1 cellular context compared by ENCODE assay signal in genomic region chr4:139559095-139559490, GRCh38.
TF ChIP-seq lines count a peak whose summit lies in the region.

No MANE protein-coding gene starts in this region.

TF ChIP-seq in HepG2, 621 proteins besides CTCF, POLR2A, EP300 and RAD21 (continued from another document):
- TF ChIP-seq ARID5B (CRISPR knock-in tag; IDR thresholded peaks at IDR 0.05) (0 out of 2 replicates have a peak, but pooled peaks have one; percentile 16), PAXIP1 (CRISPR knock-in tag; conservative IDR thresholded peaks at IDR 0.05) (peak; percentile 29; the same call in 1 of the 2 replicates), ZNF660 (CRISPR knock-in tag; IDR thresholded peaks at IDR 0.05; ENCODE audit: borderline replicate concordance, low read depth) (no peak), GATAD2A (CRISPR knock-in tag; IDR thresholded peaks at IDR 0.05) (peak; percentile 64), THAP11 (CRISPR knock-in tag; IDR thresholded peaks at IDR 0.05) (0 out of 2 replicates have a peak, but pooled peaks have one; percentile 13), MIXL1 (CRISPR knock-in tag; IDR thresholded peaks at IDR 0.05) (peak; percentile 68; the same call in 1 of the 2 replicates), ZNF292 (CRISPR knock-in tag; IDR thresholded peaks at IDR 0.05; ENCODE audit: borderline replicate concordance, low read depth) (peak; percentile 56; the same call in 1 of the 2 replicates), PLRG1 (conservative IDR thresholded peaks at IDR 0.05) (no peak), AHDC1 (CRISPR knock-in tag; IDR thresholded peaks at IDR 0.05; ENCODE audit: borderline replicate concordance) (peak; percentile 69; the same call in 1 of the 2 replicates), ATF4 (CRISPR knock-in tag; IDR thresholded peaks at IDR 0.05) (0 out of 4 replicates have a peak, but pooled peaks of 1 of the 2 experiments have one; percentile 26)
